Comparison of ENCODE assay signal across 8 cellular contexts in genomic region chr19:35029737-35030256, GRCh38. TPM values are rescaled to one million over a fixed set of nuclear protein-coding genes. Genes with fewer than 3 reads are reported as not detected.
A peak's percentile ranks its signal among the peaks of the same experiment; 100 is the strongest.
DNase-seq lines count a peak whose midpoint lies in the region; ATAC-seq and TF ChIP-seq lines count a peak whose summit lies in the region.

No MANE protein-coding gene starts in this region.

- H3K27ac Mint-ChIP-seq in activated CD8-positive, alpha-beta T cell treated with anti-CD3 and anti-CD28 coated beads for 36 hours = no peak overlapping the region
- no peak overlapping the region for H3K27ac Mint-ChIP-seq in activated CD8-positive, alpha-beta T cell treated with anti-CD3 and anti-CD28 coated beads, Interleukin-2, amount 10 ng/mL, durations not matched to agents 7 days and 5 days

- CTCF ChIA-PET in activated CD8-positive, alpha-beta T cell treated with anti-CD3 and anti-CD28 coated beads for 36 hours (lab: Charles Lee) = no interaction called here
- CTCF ChIA-PET in activated CD8-positive, alpha-beta T cell treated with anti-CD3 and anti-CD28 coated beads, Interleukin-2, amount 10 ng/mL, durations not matched to agents 7 days and 5 days (lab: Charles Lee) = no interaction called here

- no peaks in the 10 kb centered on the region for H3K9me3 Mint-ChIP-seq in activated CD8-positive, alpha-beta T cell treated with anti-CD3 and anti-CD28 coated beads for 36 hours
- no peaks in the 10 kb centered on the region for H3K9me3 Mint-ChIP-seq in activated CD8-positive, alpha-beta T cell treated with anti-CD3 and anti-CD28 coated beads, Interleukin-2, amount 10 ng/mL, durations not matched to agents 7 days and 5 days (ENCODE audit: insufficient read depth)

- peak; percentile 26 for ATAC-seq in activated CD8-positive, alpha-beta T cell treated with anti-CD3 and anti-CD28 coated beads for 36 hours
- ATAC-seq in activated CD8-positive, alpha-beta T cell treated with anti-CD3 and anti-CD28 coated beads, Interleukin-2, amount 10 ng/mL, durations not matched to agents 7 days and 5 days = no peak
- ATAC-seq in left colon (peak; percentile 9), GM19324 (IDR thresholded peaks at IDR 0.05; ENCODE audit: low FRiP score, unreplicated experiment) (no peak)

- no peak for TF ChIP-seq POLR2A in tibial nerve (IDR thresholded peaks at IDR 0.05)

- no peaks in the 10 kb centered on the region for H3K4me1 ChIP-seq in adipocyte (ENCODE audit: control insufficient read depth, insufficient read depth, low read length)
- H3K4me1 ChIP-seq in tibial nerve = peaks cover 0 to 25% (median 6%) of the 10 kb centered on the region in 4 donors

- H3K27me3 ChIP-seq in adipocyte (replicated peaks; ENCODE audit: control insufficient read depth, insufficient read depth, low read length) (peaks cover 7% of the 10 kb centered on the region), tibial nerve (no peaks in the 10 kb centered on the region)

- H3K4me3 ChIP-seq in adipocyte (ENCODE audit: low read length) (peak overlapping the region; percentile 54), tibial nerve (peak overlapping the region; percentile 19 to 79 (median 46))

- H3K4me3 Mint-ChIP-seq in activated CD8-positive, alpha-beta T cell treated with anti-CD3 and anti-CD28 coated beads for 36 hours = peak overlapping the region; percentile 36
- H3K4me3 Mint-ChIP-seq in activated CD8-positive, alpha-beta T cell treated with anti-CD3 and anti-CD28 coated beads, Interleukin-2, amount 10 ng/mL, durations not matched to agents 7 days and 5 days = no peak overlapping the region

- peaks cover 16% of the 10 kb centered on the region for H3K27me3 Mint-ChIP-seq in activated CD8-positive, alpha-beta T cell treated with anti-CD3 and anti-CD28 coated beads for 36 hours
- peaks cover 32% of the 10 kb centered on the region for H3K27me3 Mint-ChIP-seq in activated CD8-positive, alpha-beta T cell treated with anti-CD3 and anti-CD28 coated beads, Interleukin-2, amount 10 ng/mL, durations not matched to agents 7 days and 5 days (ENCODE audit: low read depth)

- no peak overlapping the region for H3K9ac ChIP-seq in adipocyte (ENCODE audit: low read length)

- DNase-seq in activated CD8-positive, alpha-beta T cell treated with anti-CD3 and anti-CD28 coated beads for 36 hours = no peak
- no peak for DNase-seq in activated CD8-positive, alpha-beta T cell treated with anti-CD3 and anti-CD28 coated beads, Interleukin-2, amount 10 ng/mL, durations not matched to agents 7 days and 5 days
- DNase-seq in adipocyte (ENCODE audit: low read depth) = no peak
- DNase-seq in left colon = no peak
- DNase-seq in tibial nerve (ENCODE audit: low spot score in 2 of 2) = no peak
- DNase-seq in NCI-H774 (lab: John Stamatoyannopoulos, UW) = no peak
- DNase-seq in D341Med (ENCODE audit: low spot score) = no peak

- H3K27ac ChIP-seq in tibial nerve = peak overlapping the region in 3 of 4 donors; percentile 32 to 81 (median 66)

- 22 to 26% methylated on average over 11 of the region's 11 CpGs for WGBS in tibial nerve, 2 donors

- intact Hi-C loops in activated CD8-positive, alpha-beta T cell treated with anti-CD3 and anti-CD28 coated beads for 36 hours (cut with micrococcal nuclease) = no loop called here
- intact Hi-C loops in left colon (cut with DNase I, micrococcal nuclease) = no loop called here

- H3K9me3 ChIP-seq in adipocyte (ENCODE audit: control insufficient read depth, low read length) (no peaks in the 10 kb centered on the region), tibial nerve (no peaks in the 10 kb centered on the region)

- peaks cover 30% of the 10 kb centered on the region for H3K36me3 ChIP-seq in adipocyte (ENCODE audit: control insufficient read depth, insufficient read depth, low read length, severe bottlenecking)
- H3K36me3 ChIP-seq in tibial nerve = peaks cover 3 to 55% (median 7%) of the 10 kb centered on the region in 3 donors

- H3K4me1 Mint-ChIP-seq in activated CD8-positive, alpha-beta T cell treated with anti-CD3 and anti-CD28 coated beads for 36 hours (ENCODE audit: low read depth) = peaks cover 11% of the 10 kb centered on the region
- H3K4me1 Mint-ChIP-seq in activated CD8-positive, alpha-beta T cell treated with anti-CD3 and anti-CD28 coated beads, Interleukin-2, amount 10 ng/mL, durations not matched to agents 7 days and 5 days (ENCODE audit: low read depth) = peaks cover 7% of the 10 kb centered on the region

- TF ChIP-seq EP300 in tibial nerve (IDR thresholded peaks at IDR 0.05) = no peak

- TF ChIP-seq CTCF in activated CD8-positive, alpha-beta T cell treated with anti-CD3 and anti-CD28 coated beads for 36 hours (IDR thresholded peaks at IDR 0.05) = no peak
- TF ChIP-seq CTCF in tibial nerve (IDR thresholded peaks at IDR 0.05) = no peak

- peaks cover 14% of the 10 kb centered on the region for H3K36me3 Mint-ChIP-seq in activated CD8-positive, alpha-beta T cell treated with anti-CD3 and anti-CD28 coated beads for 36 hours (ENCODE audit: low read depth)
- peaks cover 24% of the 10 kb centered on the region for H3K36me3 Mint-ChIP-seq in activated CD8-positive, alpha-beta T cell treated with anti-CD3 and anti-CD28 coated beads, Interleukin-2, amount 10 ng/mL, durations not matched to agents 7 days and 5 days (ENCODE audit: low read depth)

- POLR2A ChIA-PET in activated CD8-positive, alpha-beta T cell treated with anti-CD3 and anti-CD28 coated beads for 36 hours (lab: Charles Lee) = interaction anchor here (0.9 to 1.7 kb wide), 3 partner anchors 8 to 16 kb away, joined by 3 to 6 read pairs (median 3); no protein-coding TSS in a partner anchor
- POLR2A ChIA-PET in activated CD8-positive, alpha-beta T cell treated with anti-CD3 and anti-CD28 coated beads, Interleukin-2, amount 10 ng/mL, durations not matched to agents 7 days and 5 days (lab: Charles Lee) = no interaction called here

RNA-seq across cellular contexts. Expression of gene SCN1B, which starts 0.5 kb away (rescaled TPM):
- total RNA-seq in activated CD8-positive, alpha-beta T cell treated with anti-CD3 and anti-CD28 coated beads for 36 hours = under 1 TPM; 0.63 to 0.90 TPM
- under 1 TPM; 0.37 to 0.57 TPM for total RNA-seq in activated CD8-positive, alpha-beta T cell treated with anti-CD3 and anti-CD28 coated beads, Interleukin-2, amount 10 ng/mL, durations not matched to agents 7 days and 5 days
- total RNA-seq in left colon (1 to 10 TPM; 2.2 to 4.1 TPM), tibial nerve (10 to 100 TPM; 12.8 to 26.7 (median 13.4) TPM)

RNA-seq across cellular contexts. Expression of gene HPN, which starts 11.7 kb away (rescaled TPM):
- under 1 TPM in 1 of 2 experiments, not detected in 1; 0.11 TPM for total RNA-seq in activated CD8-positive, alpha-beta T cell treated with anti-CD3 and anti-CD28 coated beads for 36 hours
- not detected for total RNA-seq in activated CD8-positive, alpha-beta T cell treated with anti-CD3 and anti-CD28 coated beads, Interleukin-2, amount 10 ng/mL, durations not matched to agents 7 days and 5 days
- total RNA-seq in left colon (1 to 10 TPM in 1 of 2 donors, under 1 TPM in 1; 0.95 to 1.1 TPM), tibial nerve (1 to 10 TPM in 3 of 4 donors, not detected in 1; 1.3 to 3.5 (median 1.8) TPM)

RNA-seq across cellular contexts. Expression of gene GRAMD1A, which starts 29.7 kb away (rescaled TPM):
- 100 to 1,000 TPM; 128 to 134 TPM for total RNA-seq in activated CD8-positive, alpha-beta T cell treated with anti-CD3 and anti-CD28 coated beads for 36 hours
- total RNA-seq in activated CD8-positive, alpha-beta T cell treated with anti-CD3 and anti-CD28 coated beads, Interleukin-2, amount 10 ng/mL, durations not matched to agents 7 days and 5 days = 10 to 100 TPM; 76.2 to 81.8 TPM
- total RNA-seq in left colon = 10 to 100 TPM; 17.1 to 32.3 TPM
- total RNA-seq in tibial nerve = 100 to 1,000 TPM in 1 of 4 donors, 10 to 100 TPM in 3; 53.1 to 108 (median 61.6) TPM

Comparison
In these comparisons a context has a peak if more than half of its experiments do, and no peak if none do; other contexts are left out.
1. ATAC-seq: peak in activated CD8-positive, alpha-beta T cell treated with anti-CD3 and anti-CD28 coated beads for 36 hours (single experiment) and left colon (single experiment); none in activated CD8-positive, alpha-beta T cell treated with anti-CD3 and anti-CD28 coated beads, Interleukin-2, amount 10 ng/mL, durations not matched to agents 7 days and 5 days (single experiment) and GM19324 (single experiment).